Comparison of ENCODE assay signal across 1 cellular context in genomic region chr11:66001941-66002647, GRCh38.
TF ChIP-seq lines count a peak whose summit lies in the region.

Gene BANF1 (plus strand): TSS chr11:66002503. CDS start chr11:66003251, 748 bp downstream.
Gene EIF1AD (minus strand): TSS chr11:66002157. CDS start chr11:66000389, 1,768 bp downstream.

TF ChIP-seq in HCT116, 20 proteins besides CTCF, POLR2A, EP300 and RAD21 (continued from another document):
- TF ChIP-seq ZBTB33 (IDR thresholded peaks at IDR 0.05; ENCODE audit: extremely low read depth, insufficient replicate concordance, low read length) (peak; percentile 89), REST (IDR thresholded peaks at IDR 0.05; ENCODE audit: low read depth) (no peak), ZFX (IDR thresholded peaks at IDR 0.05) (peak; percentile 69), TCF7L2 (IDR thresholded peaks at IDR 0.05; ENCODE audit: borderline replicate concordance, extremely low read depth, insufficient read depth, insufficient read length) (peak; percentile 40), MAX (IDR thresholded peaks at IDR 0.05) (no peak), SIN3A (IDR thresholded peaks at IDR 0.05; ENCODE audit: low read depth) (no peak), EZH2 (IDR thresholded peaks at IDR 0.05) (no peak), ZNF274 (IDR thresholded peaks at IDR 0.05; ENCODE audit: low read depth, low read length) (no peak), JUND (IDR thresholded peaks at IDR 0.05) (no peak), FOSL1 (IDR thresholded peaks at IDR 0.05; ENCODE audit: low read depth) (no peak), EZH2phosphoT487 (IDR thresholded peaks at IDR 0.05; ENCODE audit: borderline replicate concordance) (no peak), ELF1 (IDR thresholded peaks at IDR 0.05; ENCODE audit: borderline replicate concordance, low read depth) (no peak), POLR2AphosphoS5 (IDR thresholded peaks at IDR 0.05; ENCODE audit: low read depth, low read length) (peak; percentile 78; the same call in 1 of the 2 replicates), CBX3 (IDR thresholded peaks at IDR 0.05; ENCODE audit: low read depth) (no peak), EGR1 (IDR thresholded peaks at IDR 0.05; ENCODE audit: low read depth) (no peak), SP1 (IDR thresholded peaks at IDR 0.05; ENCODE audit: low read depth) (no peak), CEBPB (IDR thresholded peaks at IDR 0.05; ENCODE audit: low read depth) (no peak), YY1 (IDR thresholded peaks at IDR 0.05; ENCODE audit: extremely low read depth, insufficient replicate concordance, low read depth, low read length) (peak; percentile 82)
